ENCODE assay signal across 1 cellular context in the genomic region with DNA sequence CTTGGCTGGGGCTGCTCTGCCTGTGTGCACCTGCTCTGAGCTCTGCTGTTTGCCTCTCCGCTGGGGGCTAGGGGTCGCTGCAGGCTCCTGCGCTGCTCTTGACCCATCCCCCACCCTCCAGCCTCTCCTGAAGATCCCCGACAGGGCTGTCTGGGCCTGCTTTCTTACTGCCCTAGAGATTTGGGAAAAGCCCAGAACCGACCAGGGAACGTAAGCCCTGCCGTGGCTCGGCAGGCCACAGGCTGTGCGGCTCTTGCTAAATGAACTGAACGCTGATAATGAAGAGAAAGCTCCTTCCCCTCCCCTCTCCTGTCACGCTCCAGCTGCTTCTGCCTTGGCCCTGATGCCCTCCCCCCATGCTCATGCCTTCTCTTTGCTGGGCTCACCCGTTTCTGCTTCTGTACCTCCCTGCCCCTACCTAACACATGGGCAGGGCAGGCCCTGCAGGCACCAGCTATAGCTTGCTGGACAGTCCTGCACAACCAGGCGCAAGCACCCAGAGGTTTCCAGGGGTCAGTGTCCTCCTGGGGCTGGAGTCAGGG.
TF ChIP-seq lines count a peak whose summit lies in the region.

No MANE protein-coding gene starts in this region.

TF ChIP-seq in HepG2, 621 proteins besides CTCF, POLR2A, EP300 and RAD21 (continued from another document and continues in another):
- TF ChIP-seq SP4 (CRISPR knock-in tag; IDR thresholded peaks at IDR 0.05) = no peak
- TF ChIP-seq SAFB2 (CRISPR knock-in tag; IDR thresholded peaks at IDR 0.05; ENCODE audit: borderline replicate concordance, low read depth) = 0 out of 2 replicates have a peak, but pooled peaks have one; percentile 73
- TF ChIP-seq ZNF235 (CRISPR knock-in tag; IDR thresholded peaks at IDR 0.05; ENCODE audit: borderline replicate concordance) = no peak
- no peak for TF ChIP-seq BRCA1 (CRISPR knock-in tag; IDR thresholded peaks at IDR 0.05)
- TF ChIP-seq ZNF333 (CRISPR knock-in tag; IDR thresholded peaks at IDR 0.05; ENCODE audit: borderline replicate concordance) = no peak
- TF ChIP-seq ERF (CRISPR knock-in tag; IDR thresholded peaks at IDR 0.05) = peak; percentile 66
- TF ChIP-seq, protein P1, sequence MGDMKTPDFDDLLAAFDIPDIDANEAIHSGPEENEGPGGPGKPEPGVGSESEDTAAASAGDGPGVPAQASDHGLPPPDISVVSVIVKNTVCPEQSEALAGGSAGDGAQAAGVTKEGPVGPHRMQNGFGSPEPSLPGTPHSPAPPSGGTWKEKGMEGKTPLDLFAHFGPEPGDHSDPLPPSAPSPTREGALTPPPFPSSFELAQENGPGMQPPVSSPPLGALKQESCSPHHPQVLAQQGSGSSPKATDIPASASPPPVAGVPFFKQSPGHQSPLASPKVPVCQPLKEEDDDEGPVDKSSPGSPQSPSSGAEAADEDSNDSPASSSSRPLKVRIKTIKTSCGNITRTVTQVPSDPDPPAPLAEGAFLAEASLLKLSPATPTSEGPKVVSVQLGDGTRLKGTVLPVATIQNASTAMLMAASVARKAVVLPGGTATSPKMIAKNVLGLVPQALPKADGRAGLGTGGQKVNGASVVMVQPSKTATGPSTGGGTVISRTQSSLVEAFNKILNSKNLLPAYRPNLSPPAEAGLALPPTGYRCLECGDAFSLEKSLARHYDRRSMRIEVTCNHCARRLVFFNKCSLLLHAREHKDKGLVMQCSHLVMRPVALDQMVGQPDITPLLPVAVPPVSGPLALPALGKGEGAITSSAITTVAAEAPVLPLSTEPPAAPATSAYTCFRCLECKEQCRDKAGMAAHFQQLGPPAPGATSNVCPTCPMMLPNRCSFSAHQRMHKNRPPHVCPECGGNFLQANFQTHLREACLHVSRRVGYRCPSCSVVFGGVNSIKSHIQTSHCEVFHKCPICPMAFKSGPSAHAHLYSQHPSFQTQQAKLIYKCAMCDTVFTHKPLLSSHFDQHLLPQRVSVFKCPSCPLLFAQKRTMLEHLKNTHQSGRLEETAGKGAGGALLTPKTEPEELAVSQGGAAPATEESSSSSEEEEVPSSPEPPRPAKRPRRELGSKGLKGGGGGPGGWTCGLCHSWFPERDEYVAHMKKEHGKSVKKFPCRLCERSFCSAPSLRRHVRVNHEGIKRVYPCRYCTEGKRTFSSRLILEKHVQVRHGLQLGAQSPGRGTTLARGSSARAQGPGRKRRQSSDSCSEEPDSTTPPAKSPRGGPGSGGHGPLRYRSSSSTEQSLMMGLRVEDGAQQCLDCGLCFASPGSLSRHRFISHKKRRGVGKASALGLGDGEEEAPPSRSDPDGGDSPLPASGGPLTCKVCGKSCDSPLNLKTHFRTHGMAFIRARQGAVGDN (CRISPR knock-in tag; IDR thresholded peaks at IDR 0.05) = peak; percentile 86
- peak; percentile 53; the same call in 1 of the 2 replicates for TF ChIP-seq GABPB1 (CRISPR knock-in tag; IDR thresholded peaks at IDR 0.05)
- TF ChIP-seq ZNF234 (CRISPR knock-in tag; conservative IDR thresholded peaks at IDR 0.05) = 0 out of 2 replicates have a peak, but pooled peaks have one; percentile 25
- no peak for TF ChIP-seq PAF1 (CRISPR knock-in tag; IDR thresholded peaks at IDR 0.05)
- no peak for TF ChIP-seq ZNF841 (CRISPR knock-in tag; IDR thresholded peaks at IDR 0.05; ENCODE audit: borderline replicate concordance)
- TF ChIP-seq PLRG1 (conservative IDR thresholded peaks at IDR 0.05) = no peak
- TF ChIP-seq SRY (CRISPR knock-in tag; IDR thresholded peaks at IDR 0.05) = 0 out of 2 replicates have a peak, but pooled peaks have one; percentile 79
- no peak for TF ChIP-seq KMT2B (CRISPR knock-in tag; IDR thresholded peaks at IDR 0.05)
- peak; percentile 64; the same call in 1 of the 2 replicates for TF ChIP-seq CBX5 (CRISPR knock-in tag; IDR thresholded peaks at IDR 0.05; ENCODE audit: borderline replicate concordance)
- TF ChIP-seq MTA1 (CRISPR knock-in tag; IDR thresholded peaks at IDR 0.05; ENCODE audit: borderline replicate concordance) = no peak
- TF ChIP-seq CBX2 (IDR thresholded peaks at IDR 0.05; ENCODE audit: low read depth, low read length) = no peak
- no peak for TF ChIP-seq CBX2 (CRISPR knock-in tag; IDR thresholded peaks at IDR 0.05; ENCODE audit: low read depth)
- TF ChIP-seq, protein P2, sequence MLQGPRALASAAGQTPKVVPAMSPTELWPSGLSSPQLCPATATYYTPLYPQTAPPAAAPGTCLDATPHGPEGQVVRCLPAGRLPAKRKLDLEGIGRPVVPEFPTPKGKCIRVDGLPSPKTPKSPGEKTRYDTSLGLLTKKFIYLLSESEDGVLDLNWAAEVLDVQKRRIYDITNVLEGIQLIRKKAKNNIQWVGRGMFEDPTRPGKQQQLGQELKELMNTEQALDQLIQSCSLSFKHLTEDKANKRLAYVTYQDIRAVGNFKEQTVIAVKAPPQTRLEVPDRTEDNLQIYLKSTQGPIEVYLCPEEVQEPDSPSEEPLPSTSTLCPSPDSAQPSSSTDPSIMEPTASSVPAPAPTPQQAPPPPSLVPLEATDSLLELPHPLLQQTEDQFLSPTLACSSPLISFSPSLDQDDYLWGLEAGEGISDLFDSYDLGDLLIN (CRISPR knock-in tag; IDR thresholded peaks at IDR 0.05; ENCODE audit: borderline replicate concordance) = no peak
- TF ChIP-seq, protein P3, sequence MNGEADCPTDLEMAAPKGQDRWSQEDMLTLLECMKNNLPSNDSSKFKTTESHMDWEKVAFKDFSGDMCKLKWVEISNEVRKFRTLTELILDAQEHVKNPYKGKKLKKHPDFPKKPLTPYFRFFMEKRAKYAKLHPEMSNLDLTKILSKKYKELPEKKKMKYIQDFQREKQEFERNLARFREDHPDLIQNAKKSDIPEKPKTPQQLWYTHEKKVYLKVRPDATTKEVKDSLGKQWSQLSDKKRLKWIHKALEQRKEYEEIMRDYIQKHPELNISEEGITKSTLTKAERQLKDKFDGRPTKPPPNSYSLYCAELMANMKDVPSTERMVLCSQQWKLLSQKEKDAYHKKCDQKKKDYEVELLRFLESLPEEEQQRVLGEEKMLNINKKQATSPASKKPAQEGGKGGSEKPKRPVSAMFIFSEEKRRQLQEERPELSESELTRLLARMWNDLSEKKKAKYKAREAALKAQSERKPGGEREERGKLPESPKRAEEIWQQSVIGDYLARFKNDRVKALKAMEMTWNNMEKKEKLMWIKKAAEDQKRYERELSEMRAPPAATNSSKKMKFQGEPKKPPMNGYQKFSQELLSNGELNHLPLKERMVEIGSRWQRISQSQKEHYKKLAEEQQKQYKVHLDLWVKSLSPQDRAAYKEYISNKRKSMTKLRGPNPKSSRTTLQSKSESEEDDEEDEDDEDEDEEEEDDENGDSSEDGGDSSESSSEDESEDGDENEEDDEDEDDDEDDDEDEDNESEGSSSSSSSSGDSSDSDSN (CRISPR knock-in tag; IDR thresholded peaks at IDR 0.05) = peak; percentile 49; the same call in 1 of the 2 replicates
- TF ChIP-seq ZNF24 (IDR thresholded peaks at IDR 0.05) = no peak
- peak; percentile 67; the same call in 1 of the 2 replicates for TF ChIP-seq HDAC2 (CRISPR knock-in tag; IDR thresholded peaks at IDR 0.05)
- TF ChIP-seq NRL (CRISPR knock-in tag; IDR thresholded peaks at IDR 0.05; ENCODE audit: borderline replicate concordance) = peak; percentile 14; the same call in 1 of the 2 replicates
- TF ChIP-seq, protein P4, sequence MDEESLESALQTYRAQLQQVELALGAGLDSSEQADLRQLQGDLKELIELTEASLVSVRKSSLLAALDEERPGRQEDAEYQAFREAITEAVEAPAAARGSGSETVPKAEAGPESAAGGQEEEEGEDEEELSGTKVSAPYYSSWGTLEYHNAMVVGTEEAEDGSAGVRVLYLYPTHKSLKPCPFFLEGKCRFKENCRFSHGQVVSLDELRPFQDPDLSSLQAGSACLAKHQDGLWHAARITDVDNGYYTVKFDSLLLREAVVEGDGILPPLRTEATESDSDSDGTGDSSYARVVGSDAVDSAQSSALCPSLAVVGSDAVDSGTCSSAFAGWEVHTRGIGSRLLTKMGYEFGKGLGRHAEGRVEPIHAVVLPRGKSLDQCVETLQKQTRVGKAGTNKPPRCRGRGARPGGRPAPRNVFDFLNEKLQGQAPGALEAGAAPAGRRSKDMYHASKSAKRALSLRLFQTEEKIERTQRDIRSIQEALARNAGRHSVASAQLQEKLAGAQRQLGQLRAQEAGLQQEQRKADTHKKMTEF (CRISPR knock-in tag; IDR thresholded peaks at IDR 0.05) = peak; percentile 72
- TF ChIP-seq ZNF703 (CRISPR knock-in tag; IDR thresholded peaks at IDR 0.05; ENCODE audit: borderline replicate concordance) = no peak
- peak; percentile 67 for TF ChIP-seq ESRRA (CRISPR knock-in tag; IDR thresholded peaks at IDR 0.05; ENCODE audit: low read depth)
- peak; percentile 69; the same call in 1 of the 2 replicates for TF ChIP-seq ZSCAN30 (CRISPR knock-in tag; IDR thresholded peaks at IDR 0.05)
- no peak for TF ChIP-seq NFYB (CRISPR knock-in tag; IDR thresholded peaks at IDR 0.05)
- no peak for TF ChIP-seq SP1 (IDR thresholded peaks at IDR 0.05)
- TF ChIP-seq SP1 (CRISPR knock-in tag; IDR thresholded peaks at IDR 0.05) = 0 out of 2 replicates have a peak, but pooled peaks have one; percentile 23
- TF ChIP-seq, protein P5, sequence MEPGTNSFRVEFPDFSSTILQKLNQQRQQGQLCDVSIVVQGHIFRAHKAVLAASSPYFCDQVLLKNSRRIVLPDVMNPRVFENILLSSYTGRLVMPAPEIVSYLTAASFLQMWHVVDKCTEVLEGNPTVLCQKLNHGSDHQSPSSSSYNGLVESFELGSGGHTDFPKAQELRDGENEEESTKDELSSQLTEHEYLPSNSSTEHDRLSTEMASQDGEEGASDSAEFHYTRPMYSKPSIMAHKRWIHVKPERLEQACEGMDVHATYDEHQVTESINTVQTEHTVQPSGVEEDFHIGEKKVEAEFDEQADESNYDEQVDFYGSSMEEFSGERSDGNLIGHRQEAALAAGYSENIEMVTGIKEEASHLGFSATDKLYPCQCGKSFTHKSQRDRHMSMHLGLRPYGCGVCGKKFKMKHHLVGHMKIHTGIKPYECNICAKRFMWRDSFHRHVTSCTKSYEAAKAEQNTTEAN (CRISPR knock-in tag; conservative IDR thresholded peaks at IDR 0.05) = no peak
- no peak for TF ChIP-seq CBFB (CRISPR knock-in tag; IDR thresholded peaks at IDR 0.05)
- peak; percentile 58 for TF ChIP-seq SMC3 (IDR thresholded peaks at IDR 0.05; ENCODE audit: low read length)
- TF ChIP-seq, protein P6, sequence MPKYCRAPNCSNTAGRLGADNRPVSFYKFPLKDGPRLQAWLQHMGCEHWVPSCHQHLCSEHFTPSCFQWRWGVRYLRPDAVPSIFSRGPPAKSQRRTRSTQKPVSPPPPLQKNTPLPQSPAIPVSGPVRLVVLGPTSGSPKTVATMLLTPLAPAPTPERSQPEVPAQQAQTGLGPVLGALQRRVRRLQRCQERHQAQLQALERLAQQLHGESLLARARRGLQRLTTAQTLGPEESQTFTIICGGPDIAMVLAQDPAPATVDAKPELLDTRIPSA (CRISPR knock-in tag; IDR thresholded peaks at IDR 0.05; ENCODE audit: borderline replicate concordance) = no peak
- TF ChIP-seq ZFP41 (CRISPR knock-in tag; IDR thresholded peaks at IDR 0.05; ENCODE audit: borderline replicate concordance) = 0 out of 2 replicates have a peak, but pooled peaks have one; percentile 22
- TF ChIP-seq GZF1 (CRISPR knock-in tag; IDR thresholded peaks at IDR 0.05) = no peak; the same call in 1 of the 2 replicates
- peak; percentile 90 for TF ChIP-seq ZNF34 (CRISPR knock-in tag; IDR thresholded peaks at IDR 0.05; ENCODE audit: borderline replicate concordance)
- no peak for TF ChIP-seq HNRNPH1 (optimal IDR thresholded peaks at IDR 0.05; ENCODE audit: low read depth, low read length)
- no peak; the same call in 1 of the 2 replicates for TF ChIP-seq ZNF546 (CRISPR knock-in tag; conservative IDR thresholded peaks at IDR 0.05)
- TF ChIP-seq, protein P7, sequence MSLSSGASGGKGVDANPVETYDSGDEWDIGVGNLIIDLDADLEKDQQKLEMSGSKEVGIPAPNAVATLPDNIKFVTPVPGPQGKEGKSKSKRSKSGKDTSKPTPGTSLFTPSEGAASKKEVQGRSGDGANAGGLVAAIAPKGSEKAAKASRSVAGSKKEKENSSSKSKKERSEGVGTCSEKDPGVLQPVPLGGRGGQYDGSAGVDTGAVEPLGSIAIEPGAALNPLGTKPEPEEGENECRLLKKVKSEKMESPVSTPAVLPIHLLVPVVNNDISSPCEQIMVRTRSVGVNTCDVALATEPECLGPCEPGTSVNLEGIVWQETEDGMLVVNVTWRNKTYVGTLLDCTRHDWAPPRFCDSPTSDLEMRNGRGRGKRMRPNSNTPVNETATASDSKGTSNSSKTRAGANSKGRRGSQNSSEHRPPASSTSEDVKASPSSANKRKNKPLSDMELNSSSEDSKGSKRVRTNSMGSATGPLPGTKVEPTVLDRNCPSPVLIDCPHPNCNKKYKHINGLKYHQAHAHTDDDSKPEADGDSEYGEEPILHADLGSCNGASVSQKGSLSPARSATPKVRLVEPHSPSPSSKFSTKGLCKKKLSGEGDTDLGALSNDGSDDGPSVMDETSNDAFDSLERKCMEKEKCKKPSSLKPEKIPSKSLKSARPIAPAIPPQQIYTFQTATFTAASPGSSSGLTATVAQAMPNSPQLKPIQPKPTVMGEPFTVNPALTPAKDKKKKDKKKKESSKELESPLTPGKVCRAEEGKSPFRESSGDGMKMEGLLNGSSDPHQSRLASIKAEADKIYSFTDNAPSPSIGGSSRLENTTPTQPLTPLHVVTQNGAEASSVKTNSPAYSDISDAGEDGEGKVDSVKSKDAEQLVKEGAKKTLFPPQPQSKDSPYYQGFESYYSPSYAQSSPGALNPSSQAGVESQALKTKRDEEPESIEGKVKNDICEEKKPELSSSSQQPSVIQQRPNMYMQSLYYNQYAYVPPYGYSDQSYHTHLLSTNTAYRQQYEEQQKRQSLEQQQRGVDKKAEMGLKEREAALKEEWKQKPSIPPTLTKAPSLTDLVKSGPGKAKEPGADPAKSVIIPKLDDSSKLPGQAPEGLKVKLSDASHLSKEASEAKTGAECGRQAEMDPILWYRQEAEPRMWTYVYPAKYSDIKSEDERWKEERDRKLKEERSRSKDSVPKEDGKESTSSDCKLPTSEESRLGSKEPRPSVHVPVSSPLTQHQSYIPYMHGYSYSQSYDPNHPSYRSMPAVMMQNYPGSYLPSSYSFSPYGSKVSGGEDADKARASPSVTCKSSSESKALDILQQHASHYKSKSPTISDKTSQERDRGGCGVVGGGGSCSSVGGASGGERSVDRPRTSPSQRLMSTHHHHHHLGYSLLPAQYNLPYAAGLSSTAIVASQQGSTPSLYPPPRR (CRISPR knock-in tag; IDR thresholded peaks at IDR 0.05; ENCODE audit: borderline replicate concordance) = peak; percentile 81
